Comparison of ENCODE assay signal across 8 cellular contexts in genomic region chr1:42035205-42035829, GRCh38.
DNase-seq lines count a peak whose midpoint lies in the region; ATAC-seq lines count a peak whose summit lies in the region.

No MANE protein-coding gene starts in this region.

- POLR2A ChIA-PET in activated naive CD8-positive, alpha-beta T cell treated with anti-CD3 and anti-CD28 coated beads, Interleukin-2, amount 10 ng/mL, durations not matched to agents 7 days and 5 days (lab: Charles Lee) = interaction anchor here (1.6 to 1.8 kb wide), 2 partner anchors 115 to 143 kb away, joined by 5 to 6 read pairs; no protein-coding TSS in a partner anchor

- peaks cover 30% of the 10 kb centered on the region for H3K4me1 Mint-ChIP-seq in activated naive CD8-positive, alpha-beta T cell treated with anti-CD3 and anti-CD28 coated beads, Interleukin-2, amount 10 ng/mL, durations not matched to agents 7 days and 5 days

- peak overlapping the region; percentile 75 for H3K4me3 Mint-ChIP-seq in activated naive CD8-positive, alpha-beta T cell treated with anti-CD3 and anti-CD28 coated beads, Interleukin-2, amount 10 ng/mL, durations not matched to agents 7 days and 5 days

- ATAC-seq in GM19351 (IDR thresholded peaks at IDR 0.05; ENCODE audit: unreplicated experiment) = peak; percentile 73
- peak; percentile 34 for ATAC-seq in HG03378 (IDR thresholded peaks at IDR 0.05; ENCODE audit: unreplicated experiment)
- ATAC-seq in activated naive CD8-positive, alpha-beta T cell treated with anti-CD3 and anti-CD28 coated beads, Interleukin-2, amount 10 ng/mL, durations not matched to agents 7 days and 5 days (ENCODE audit: low read depth) = peak; percentile 80
- peak; percentile 82 to 85 for ATAC-seq in left cardiac atrium

- H3K36me3 Mint-ChIP-seq in activated naive CD8-positive, alpha-beta T cell treated with anti-CD3 and anti-CD28 coated beads, Interleukin-2, amount 10 ng/mL, durations not matched to agents 7 days and 5 days = peaks cover under 1% of the 10 kb centered on the region

- peak; percentile 75 for DNase-seq in DMS53 treated with DMSO at 0.1 percent for 48 hours (lab: John Stamatoyannopoulos, UW; ENCODE audit: unreplicated experiment)
- peak; percentile 67 for DNase-seq in NCI-H526 treated with DMSO at 0.1 percent for 48 hours (lab: John Stamatoyannopoulos, UW)
- no peak for DNase-seq in activated naive CD8-positive, alpha-beta T cell treated with anti-CD3 and anti-CD28 coated beads, Interleukin-2, amount 10 ng/mL, durations not matched to agents 7 days and 5 days
- DNase-seq in left cardiac atrium = peak; percentile 65
- peak; percentile 49 for DNase-seq in pons (ENCODE audit: low spot score)
- DNase-seq in effector CD4-positive, alpha-beta T cell = no peak

- intact Hi-C loops in left cardiac atrium (cut with DNase I) = loop anchor here in 1 of 2 donors (2.0 to 10.0 kb wide), 2 partner anchors 111 to 223 kb away; no protein-coding TSS in a partner anchor

- H3K27me3 Mint-ChIP-seq in activated naive CD8-positive, alpha-beta T cell treated with anti-CD3 and anti-CD28 coated beads, Interleukin-2, amount 10 ng/mL, durations not matched to agents 7 days and 5 days = peaks cover 2% of the 10 kb centered on the region

- peaks cover under 1% of the 10 kb centered on the region for H3K9me3 Mint-ChIP-seq in activated naive CD8-positive, alpha-beta T cell treated with anti-CD3 and anti-CD28 coated beads, Interleukin-2, amount 10 ng/mL, durations not matched to agents 7 days and 5 days

- peak overlapping the region; percentile 15 for H3K27ac Mint-ChIP-seq in activated naive CD8-positive, alpha-beta T cell treated with anti-CD3 and anti-CD28 coated beads, Interleukin-2, amount 10 ng/mL, durations not matched to agents 7 days and 5 days

Comparison
In these comparisons a context has a peak if more than half of its experiments do, and no peak if none do; other contexts are left out.
1. DNase-seq: peak in DMS53 treated with DMSO at 0.1 percent for 48 hours (single experiment), NCI-H526 treated with DMSO at 0.1 percent for 48 hours (single experiment), left cardiac atrium (single experiment) and pons (single experiment); none in activated naive CD8-positive, alpha-beta T cell treated with anti-CD3 and anti-CD28 coated beads, Interleukin-2, amount 10 ng/mL, durations not matched to agents 7 days and 5 days (single experiment) and effector CD4-positive, alpha-beta T cell (single experiment).
2. Peak in every context shown above with its lines, with median percentiles within 50 percentile points of each other: ATAC-seq.